ENCODE assay signal across 8 cellular contexts in the genomic region with DNA sequence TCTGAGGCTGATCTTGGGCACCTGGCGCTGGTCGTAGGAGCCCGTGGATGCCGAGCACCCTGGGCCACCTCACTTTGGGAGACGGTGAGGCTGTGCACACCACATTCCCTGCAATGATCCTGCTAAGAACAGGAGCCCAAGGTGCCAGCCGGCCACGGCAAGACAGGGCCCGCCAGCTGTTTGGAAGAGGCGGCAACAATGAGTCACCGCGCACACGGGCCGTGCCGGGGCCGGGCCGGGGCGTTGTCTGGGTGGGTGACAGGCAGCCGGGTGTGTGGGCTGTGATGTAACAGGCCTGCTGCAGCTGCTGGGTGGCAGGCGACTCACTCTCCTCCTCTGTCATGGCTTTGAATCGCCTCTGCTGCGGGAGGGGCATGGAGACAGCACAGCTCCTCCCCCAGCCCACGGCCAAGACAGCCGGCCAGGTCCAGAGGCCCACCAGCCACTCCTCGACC. TPM values are rescaled to one million over a fixed set of nuclear protein-coding genes. Genes with fewer than 3 reads are reported as not detected.
A peak's percentile ranks its signal among the peaks of the same experiment; 100 is the strongest.
DNase-seq lines count a peak whose midpoint lies in the region; ATAC-seq, FAIRE-seq and TF ChIP-seq lines count a peak whose summit lies in the region.

No MANE protein-coding gene starts in this region.

- TF ChIP-seq CTCF in Calu3 (IDR thresholded peaks at IDR 0.05; ENCODE audit: unreplicated experiment), result no peak
- no peak for TF ChIP-seq CTCF in endothelial cell of umbilical vein (IDR thresholded peaks at IDR 0.05; ENCODE audit: extremely low read depth in 1 of 2, insufficient read depth in 1 of 2, low read depth in 1 of 2, low read length in 2 of 2)

- no TSS peak for BruUV-seq in Calu3 (replicated peaks; lab: Mats Ljungman, UMichigan)
- no TSS peak for BruUV-seq in endothelial cell of umbilical vein (replicated peaks; lab: Mats Ljungman, UMichigan)

- FAIRE-seq in endothelial cell of umbilical vein (lab: Jason Lieb, UNC), result no peak

- H3K4me1 ChIP-seq in endothelial cell of umbilical vein (ENCODE audit: control insufficient read depth, extremely low read depth, insufficient read depth, low read length), result no peaks in the 10 kb centered on the region
- H3K4me1 ChIP-seq in aorta (ENCODE audit: control insufficient read depth in 1 of 2, insufficient read depth in 2 of 2, low read length in 2 of 2), result no peaks in the 10 kb centered on the region

- CTCF ChIA-PET in Calu3 (lab: Charles Lee) (interaction anchor here (0.5 to 1.2 kb wide), 4 partner anchors 10 to 188 kb away, joined by 3 to 5 read pairs (median 4); no protein-coding TSS in a partner anchor), endothelial cell of umbilical vein (lab: Charles Lee) (interaction anchor here (0.8 kb wide), 1 partner anchor 162 kb away, joined by 3 read pairs; no protein-coding TSS in a partner anchor)
- CTCF ChIA-PET in activated CD4-positive, alpha-beta T cell treated with anti-CD3 and anti-CD28 coated beads, Interleukin-2, amount 10 ng/mL, durations not matched to agents 7 days and 5 days (lab: Charles Lee), result interaction anchor here (0.9 to 1.1 kb wide), 3 partner anchors 14 to 48 kb away, joined by 3 read pairs; no protein-coding TSS in a partner anchor

- H3K9me1 ChIP-seq in endothelial cell of umbilical vein (replicated peaks; ENCODE audit: control insufficient read depth, extremely low read depth, insufficient read depth, low read length), result no peaks in the 10 kb centered on the region

- TF ChIP-seq POLR2A in endothelial cell of umbilical vein (IDR thresholded peaks at IDR 0.05; ENCODE audit: low read depth, low read length), result no peak

- H3K27ac ChIP-seq in endothelial cell of umbilical vein (ENCODE audit: insufficient read depth, low read depth, low read length) (no peak overlapping the region), aorta (ENCODE audit: low read depth in 1 of 2, low read length in 2 of 2) (no peak overlapping the region)

- peak; percentile 92 for DNase-seq in Calu3
- DNase-seq in NCI-H146 treated with DMSO at 0.1 percent for 48 hours (lab: John Stamatoyannopoulos, UW; ENCODE audit: unreplicated experiment), result peak; percentile 37
- DNase-seq in activated CD4-positive, alpha-beta T cell treated with anti-CD3 and anti-CD28 coated beads, Interleukin-2, amount 10 ng/mL, durations not matched to agents 7 days and 5 days, result peak; percentile 29
- peak; percentile 4 for DNase-seq in endothelial cell of umbilical vein (ENCODE audit: low read depth, low spot score)
- DNase-seq in occipital lobe (lab: John Stamatoyannopoulos, UW), result peak; percentile 62
- DNase-seq in aorta, result peak in 1 of 2 donors; percentile 42
- DNase-seq in SK-N-DZ (ENCODE audit: low spot score), result no peak
- DNase-seq in OCI-M2 (lab: John Stamatoyannopoulos, UW; ENCODE audit: unreplicated experiment), result no peak

- dilution Hi-C loops in endothelial cell of umbilical vein (cut with MboI; ENCODE audit: extremely low pct_ligation_motif_present, low sequenced_read_pairs), result no loop called here

- POLR2A ChIA-PET in activated CD4-positive, alpha-beta T cell treated with anti-CD3 and anti-CD28 coated beads, Interleukin-2, amount 10 ng/mL, durations not matched to agents 7 days and 5 days (lab: Charles Lee), result no interaction called here
- POLR2A ChIA-PET in endothelial cell of umbilical vein (lab: Charles Lee), result no interaction called here

- no peaks in the 10 kb centered on the region for H3K9me3 Mint-ChIP-seq in Calu3 (ENCODE audit: low read depth, unreplicated experiment)
- H3K9me3 Mint-ChIP-seq in activated CD4-positive, alpha-beta T cell treated with anti-CD3 and anti-CD28 coated beads, Interleukin-2, amount 10 ng/mL, durations not matched to agents 7 days and 5 days, result no peaks in the 10 kb centered on the region

- peaks cover 35% of the 10 kb centered on the region for H3K27me3 Mint-ChIP-seq in Calu3 (ENCODE audit: unreplicated experiment)
- peaks cover 23% of the 10 kb centered on the region for H3K27me3 Mint-ChIP-seq in activated CD4-positive, alpha-beta T cell treated with anti-CD3 and anti-CD28 coated beads, Interleukin-2, amount 10 ng/mL, durations not matched to agents 7 days and 5 days

- H3K4me1 Mint-ChIP-seq in Calu3 (ENCODE audit: low read depth, unreplicated experiment), result peaks cover 18% of the 10 kb centered on the region
- H3K4me1 Mint-ChIP-seq in activated CD4-positive, alpha-beta T cell treated with anti-CD3 and anti-CD28 coated beads, Interleukin-2, amount 10 ng/mL, durations not matched to agents 7 days and 5 days, result peaks cover 27% of the 10 kb centered on the region

- H3K9ac ChIP-seq in endothelial cell of umbilical vein (replicated peaks; ENCODE audit: extremely low read depth, insufficient read depth, low read length), result no peak overlapping the region

- H4K20me1 ChIP-seq in endothelial cell of umbilical vein (replicated peaks; ENCODE audit: control insufficient read depth, extremely low read depth, insufficient read depth, low read length), result no peaks in the 10 kb centered on the region

- H3K79me2 ChIP-seq in endothelial cell of umbilical vein (ENCODE audit: control insufficient read depth, insufficient read depth, low read length), result no peaks in the 10 kb centered on the region

- no peak overlapping the region for H3K4me3 ChIP-seq in endothelial cell of umbilical vein (replicated peaks in 1 of 3; ENCODE audit: insufficient read depth in 1 of 3, low read depth in 1 of 3, low read length in 3 of 3)
- no peak overlapping the region for H3K4me3 ChIP-seq in aorta (ENCODE audit: low read length in 2 of 2)

- H3K36me3 Mint-ChIP-seq in Calu3 (ENCODE audit: insufficient read depth, unreplicated experiment), result peaks cover 13% of the 10 kb centered on the region
- H3K36me3 Mint-ChIP-seq in activated CD4-positive, alpha-beta T cell treated with anti-CD3 and anti-CD28 coated beads, Interleukin-2, amount 10 ng/mL, durations not matched to agents 7 days and 5 days (ENCODE audit: low read depth), result no peaks in the 10 kb centered on the region

- H3K4me3 Mint-ChIP-seq in Calu3 (ENCODE audit: low read depth, unreplicated experiment), result peak overlapping the region; percentile 55
- H3K4me3 Mint-ChIP-seq in activated CD4-positive, alpha-beta T cell treated with anti-CD3 and anti-CD28 coated beads, Interleukin-2, amount 10 ng/mL, durations not matched to agents 7 days and 5 days, result no peak overlapping the region

- H3K27ac Mint-ChIP-seq in Calu3 (ENCODE audit: unreplicated experiment), result peak overlapping the region; percentile 67
- no peak overlapping the region for H3K27ac Mint-ChIP-seq in activated CD4-positive, alpha-beta T cell treated with anti-CD3 and anti-CD28 coated beads, Interleukin-2, amount 10 ng/mL, durations not matched to agents 7 days and 5 days

- H3K27me3 ChIP-seq in endothelial cell of umbilical vein (ENCODE audit: control insufficient read depth in 2 of 2, insufficient read depth in 2 of 2, low read length in 2 of 2) (no peaks in the 10 kb centered on the region), aorta (ENCODE audit: control insufficient read depth in 1 of 2, insufficient read depth in 2 of 2, low read length in 1 of 2) (no peaks in the 10 kb centered on the region)

- H3K9me3 ChIP-seq in endothelial cell of umbilical vein (replicated peaks; ENCODE audit: control insufficient read depth, insufficient read depth, low read length) (no peaks in the 10 kb centered on the region), aorta (ENCODE audit: control insufficient read depth, low read length) (peaks cover 1% of the 10 kb centered on the region)

- intact Hi-C loops in Calu3 (cut with micrococcal nuclease; ENCODE audit: unreplicated experiment) (no loop called here), endothelial cell of umbilical vein (cut with micrococcal nuclease) (no loop called here), aorta (cut with DNase I) (no loop called here)

- H3K36me3 ChIP-seq in endothelial cell of umbilical vein (ENCODE audit: control insufficient read depth in 2 of 2, extremely low read depth in 1 of 2, insufficient read depth in 2 of 2, low read length in 2 of 2) (no peaks in the 10 kb centered on the region), aorta (ENCODE audit: control insufficient read depth in 1 of 2, insufficient read depth in 2 of 2, low read length in 1 of 2) (no peaks in the 10 kb centered on the region)

- H2AFZ ChIP-seq in endothelial cell of umbilical vein (ENCODE audit: low read depth, low read length), result no peak overlapping the region

- ATAC-seq in aorta (ENCODE audit: low FRiP score), result peak; percentile 43

- 47 to 59% methylated on average over 22 to 24 of the region's 24 CpGs for WGBS in aorta, 2 donors

- no peak overlapping the region for H3K4me2 ChIP-seq in endothelial cell of umbilical vein (ENCODE audit: insufficient read depth, low read length)

TF ChIP-seq in endothelial cell of umbilical vein, 7 proteins besides CTCF, POLR2A, EP300 and RAD21 (continues in another document):
- TF ChIP-seq FOS (IDR thresholded peaks at IDR 0.05; ENCODE audit: borderline replicate concordance, insufficient read depth, low read length), result no peak
- no peak for TF ChIP-seq POLR2AphosphoS5 (IDR thresholded peaks at IDR 0.05; ENCODE audit: insufficient read depth, low read depth, low read length)
- TF ChIP-seq EZH2 (IDR thresholded peaks at IDR 0.05; ENCODE audit: borderline replicate concordance, low read depth, low read length, severe bottlenecking), result no peak
- no peak for TF ChIP-seq JUN (IDR thresholded peaks at IDR 0.05; ENCODE audit: borderline replicate concordance, insufficient read depth, insufficient read length, low read depth)
- TF ChIP-seq MYC (IDR thresholded peaks at IDR 0.05; ENCODE audit: low read depth, low read length), result no peak
- TF ChIP-seq, protein P1, sequence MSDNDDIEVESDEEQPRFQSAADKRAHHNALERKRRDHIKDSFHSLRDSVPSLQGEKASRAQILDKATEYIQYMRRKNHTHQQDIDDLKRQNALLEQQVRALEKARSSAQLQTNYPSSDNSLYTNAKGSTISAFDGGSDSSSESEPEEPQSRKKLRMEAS (IDR thresholded peaks at IDR 0.05; ENCODE audit: insufficient read depth, insufficient read length), result no peak

RNA-seq across cellular contexts. Expression of a gene that starts 49.7 kb away (rescaled TPM):
- total RNA-seq in Calu3 (2022) (78.4 and 85.7 TPM in 2 replicates), endothelial cell of umbilical vein (104 and 109 TPM in 2 replicates), occipital lobe (167 TPM), aorta (10 to 100 TPM; 21.3 to 46.1 TPM)
- total RNA-seq in activated CD4-positive, alpha-beta T cell treated with anti-CD3 and anti-CD28 coated beads, Interleukin-2, amount 10 ng/mL, durations not matched to agents 7 days and 5 days, result 10 to 100 TPM; 47.1 to 50.3 TPM
- polyA plus RNA-seq in endothelial cell of umbilical vein (94.8 and 132 TPM in 2 replicates), aorta (10 to 100 TPM; 31.6 to 45.7 TPM)
- 142 and 171 TPM in 2 replicates for polyA plus RNA-seq in endothelial cell of umbilical vein (2011; cell fraction: cytosol; rRNA removed)
- polyA plus RNA-seq in endothelial cell of umbilical vein (2011; cell fraction: nucleus; rRNA removed), result 101 and 125 TPM in 2 replicates
- polyA plus RNA-seq in endothelial cell of umbilical vein (2012), result 129 and 240 TPM in 2 replicates
- 116 and 149 TPM in 2 replicates for polyA minus RNA-seq in endothelial cell of umbilical vein
- 118 TPM for polyA minus RNA-seq in endothelial cell of umbilical vein (2011; cell fraction: cytosol; rRNA and poly(A)+ RNA removed)
- 29.3 and 45.7 TPM in 2 replicates for polyA minus RNA-seq in endothelial cell of umbilical vein (2011; cell fraction: nucleus; rRNA and poly(A)+ RNA removed)
- 478 and 500 TPM in 2 replicates for polyA plus RNA-seq in SK-N-DZ (2014; cell fraction: cytosol; rRNA removed)
- 342 and 350 TPM in 2 replicates for polyA plus RNA-seq in SK-N-DZ (2014; cell fraction: nucleus; rRNA removed)

Comparison
In these comparisons a context has a peak if more than half of its experiments do, and no peak if none do; other contexts are left out.
1. DNase-seq: peak in Calu3 (single experiment), NCI-H146 treated with DMSO at 0.1 percent for 48 hours (single experiment), activated CD4-positive, alpha-beta T cell treated with anti-CD3 and anti-CD28 coated beads, Interleukin-2, amount 10 ng/mL, durations not matched to agents 7 days and 5 days (single experiment), endothelial cell of umbilical vein (single experiment) and occipital lobe (single experiment); none in SK-N-DZ (single experiment) and OCI-M2 (single experiment).